ENCODE assay signal across 15 cellular contexts in the genomic region with DNA sequence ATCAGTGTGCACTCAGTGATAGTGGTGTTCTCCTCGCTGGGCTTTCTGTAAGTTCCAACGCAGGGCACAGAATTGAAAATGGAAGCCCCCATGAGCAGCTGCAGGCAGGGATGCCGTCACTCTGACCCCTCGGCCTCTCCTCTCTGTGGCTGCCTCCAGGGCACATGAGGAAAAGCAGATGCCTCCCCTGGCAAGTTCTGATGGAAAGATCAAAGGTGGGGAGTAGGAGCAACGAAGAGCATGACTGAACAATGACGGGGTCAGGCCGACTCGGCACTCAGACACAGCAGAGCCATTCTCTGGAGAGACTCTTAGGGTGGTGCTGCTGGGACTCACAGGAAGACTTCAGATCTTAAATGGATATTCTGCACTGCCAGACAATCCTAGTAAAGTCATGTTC.
A peak's percentile ranks its signal among the peaks of the same experiment; 100 is the strongest.
DNase-seq lines count a peak whose midpoint lies in the region; ATAC-seq and TF ChIP-seq lines count a peak whose summit lies in the region.
"Had no signal": no experiment of that assay in that cellular context is flagged by ENCODE, and none has a peak within 500 bp of the region (broad histone marks: within the 10 kb centered on the region; RNA-seq: fewer than 3 reads in every experiment).

No MANE protein-coding gene starts in this region.

- no peaks in the 10 kb centered on the region for H3K27me3 ChIP-seq in trophoblast cell (ENCODE audit: insufficient read depth, low read length)
- H3K27me3 ChIP-seq: BLaER1 treated with 17β-estradiol and CSF1 and Interleukin-3, amounts not matched to agents 10 nM and 100 nM had no signal

- peaks cover 30% of the 10 kb centered on the region for H3K4me1 Mint-ChIP-seq in type B pancreatic cell (ENCODE audit: unreplicated experiment)

- H3K36me3 ChIP-seq in trophoblast cell (ENCODE audit: control insufficient read depth in 1 of 2, insufficient read depth in 2 of 2, low read length in 2 of 2) = peaks cover 10 to 11% of the 10 kb centered on the region in 2 experiments
- H3K36me3 ChIP-seq: BLaER1 treated with 17β-estradiol and CSF1 and Interleukin-3, amounts not matched to agents 10 nM and 100 nM had no signal

- peak overlapping the region; percentile 98 for H4K91ac ChIP-seq in trophoblast cell (ENCODE audit: low read depth, low read length)

- intact Hi-C loops in left cardiac atrium (cut with DNase I) = no loop called here

- peak overlapping the region; percentile 15 for H2BK120ac ChIP-seq in trophoblast cell (ENCODE audit: insufficient read depth, low read length, poor library complexity)

- H3K4me3 Mint-ChIP-seq in type B pancreatic cell = peak overlapping the region; percentile 63
- H3K4me3 Mint-ChIP-seq: CD8-positive, alpha-beta T cell had no signal

- no peak overlapping the region for H3K4ac ChIP-seq in trophoblast cell (ENCODE audit: low read depth, low read length)

- H3K9ac ChIP-seq in trophoblast cell (ENCODE audit: low read length) = no peak overlapping the region
- H3K9ac ChIP-seq: BLaER1 treated with 17β-estradiol and CSF1 and Interleukin-3, amounts not matched to agents 10 nM and 100 nM had no signal

- peak overlapping the region; percentile 99 for H3K27ac ChIP-seq in trophoblast cell (ENCODE audit: low read depth, low read length)
- H3K27ac ChIP-seq: BLaER1 treated with 17β-estradiol and CSF1 and Interleukin-3, amounts not matched to agents 10 nM and 100 nM had no signal

- no CpG with 5 or more reads among the region's 8 CpGs for WGBS in trophoblast cell (ENCODE audit: extremely low coverage, insufficient coverage, insufficient read length)

- peak overlapping the region; percentile 32 for H3K4me2 ChIP-seq in trophoblast cell (ENCODE audit: low read length)
- H3K4me2 ChIP-seq: BLaER1 treated with 17β-estradiol and CSF1 and Interleukin-3, amounts not matched to agents 10 nM and 100 nM had no signal

- no peak for ATAC-seq in left cardiac atrium
- ATAC-seq: CD8-positive, alpha-beta T cell; K562; PC-3 had no signal

- DNase-seq in SK-N-DZ (ENCODE audit: low spot score) (peak; percentile 95), left kidney (ENCODE audit: low read depth, low spot score) (peak; percentile 67), trophoblast cell (no peak), type B pancreatic cell (ENCODE audit: extremely low spot score, unreplicated experiment) (no peak), left cardiac atrium (no peak), NCI-H524 (lab: John Stamatoyannopoulos, UW) (no peak)
- DNase-seq in activated CD8-positive, alpha-beta memory T cell treated with anti-CD3 and anti-CD28 coated beads, Interleukin-2, amount 50 U/mL, for 48 hours = no peak
- DNase-seq: CD8-positive, alpha-beta T cell; NCI-H187; NCI-H2107; NCI-H510A; NCI-H82; PC-3 had no signal

- H3K27me3 Mint-ChIP-seq in type B pancreatic cell = peaks cover 10% of the 10 kb centered on the region

- H2BK12ac ChIP-seq in trophoblast cell (ENCODE audit: low read length) = no peak overlapping the region

- H2AFZ ChIP-seq in trophoblast cell (ENCODE audit: insufficient read depth, low read length, poor library complexity) = no peak overlapping the region

- peaks cover 6% of the 10 kb centered on the region for H3K79me2 ChIP-seq in trophoblast cell (ENCODE audit: control insufficient read depth, insufficient read depth, low read length, poor library complexity)

- H3K9me3 ChIP-seq in trophoblast cell (ENCODE audit: insufficient read depth, low read depth, low read length) = peaks cover 6% of the 10 kb centered on the region
- H3K9me3 ChIP-seq: BLaER1 treated with 17β-estradiol and CSF1 and Interleukin-3, amounts not matched to agents 10 nM and 100 nM had no signal

- no peak overlapping the region for H3K4me3 ChIP-seq in trophoblast cell (ENCODE audit: low read depth, low read length)
- H3K4me3 ChIP-seq: BLaER1 treated with 17β-estradiol and CSF1 and Interleukin-3, amounts not matched to agents 10 nM and 100 nM; K562 had no signal

- peaks cover 21 to 36% of the 10 kb centered on the region in 2 experiments for H3K4me1 ChIP-seq in trophoblast cell (ENCODE audit: control insufficient read depth in 1 of 2, insufficient read depth in 2 of 2, low read length in 2 of 2)
- H3K4me1 ChIP-seq: BLaER1 treated with 17β-estradiol and CSF1 and Interleukin-3, amounts not matched to agents 10 nM and 100 nM had no signal

- no peak overlapping the region for H2AK5ac ChIP-seq in trophoblast cell (ENCODE audit: low read length)

- no peak for TF ChIP-seq CTCF in type B pancreatic cell (conservative IDR thresholded peaks at IDR 0.05)

- H4K12ac ChIP-seq in trophoblast cell (ENCODE audit: low read depth, low read length) = no peak overlapping the region

- no peak overlapping the region for H3K18ac ChIP-seq in trophoblast cell (ENCODE audit: low read length)

- H3K9me3 Mint-ChIP-seq in type B pancreatic cell = peaks cover 5% of the 10 kb centered on the region
- H3K9me3 Mint-ChIP-seq: CD8-positive, alpha-beta T cell had no signal

- peak overlapping the region; percentile 70 for H3K27ac Mint-ChIP-seq in type B pancreatic cell
- H3K27ac Mint-ChIP-seq: CD8-positive, alpha-beta T cell had no signal

- peak overlapping the region; percentile 14 for H2BK5ac ChIP-seq in trophoblast cell (ENCODE audit: low read depth, low read length, poor library complexity)

- peaks cover 35% of the 10 kb centered on the region for H3K79me1 ChIP-seq in trophoblast cell (ENCODE audit: low read length)

- no peak overlapping the region for H3K23ac ChIP-seq in trophoblast cell (ENCODE audit: low read length)

- no peak overlapping the region for H4K8ac ChIP-seq in trophoblast cell (ENCODE audit: low read depth, low read length)

- H3K14ac ChIP-seq in trophoblast cell (ENCODE audit: low read length) = no peak overlapping the region

- no peaks in the 10 kb centered on the region for H3K36me3 Mint-ChIP-seq in type B pancreatic cell

Comparison
In these comparisons a context has a peak if more than half of its experiments do, and no peak if none do; other contexts are left out.
1. DNase-seq: peak in SK-N-DZ (single experiment) and left kidney (single experiment); none in trophoblast cell (0 of 2), type B pancreatic cell (single experiment), left cardiac atrium (single experiment), NCI-H524 (0 of 2) and activated CD8-positive, alpha-beta memory T cell treated with anti-CD3 and anti-CD28 coated beads, Interleukin-2, amount 50 U/mL, for 48 hours (single experiment).